ENCODE assay signal across 1 cellular context in genomic region chr18:3623769-3624545, GRCh38.
TF ChIP-seq lines count a peak whose summit lies in the region.

No MANE protein-coding gene starts in this region.

TF ChIP-seq in HepG2, 621 proteins besides CTCF, POLR2A, EP300 and RAD21 (continued from another document and continues in another):
- TF ChIP-seq TBL1XR1 (IDR thresholded peaks at IDR 0.05; ENCODE audit: borderline replicate concordance, low read length, partially characterized antibody) (peak; percentile 89), ZNF207 (IDR thresholded peaks at IDR 0.05; ENCODE audit: borderline replicate concordance) (no peak), ZNF513 (CRISPR knock-in tag; conservative IDR thresholded peaks at IDR 0.05) (no peak), ZBTB39 (CRISPR knock-in tag; IDR thresholded peaks at IDR 0.05) (no peak), JUNB (CRISPR knock-in tag; IDR thresholded peaks at IDR 0.05; ENCODE audit: borderline replicate concordance) (no peak), ZNF770 (CRISPR knock-in tag; IDR thresholded peaks at IDR 0.05) (0 out of 2 replicates have a peak, but pooled peaks have one; percentile 20), ZZZ3 (CRISPR knock-in tag; IDR thresholded peaks at IDR 0.05; ENCODE audit: borderline replicate concordance) (peak; percentile 65; the same call in 1 of the 2 replicates), MLLT10 (CRISPR knock-in tag; IDR thresholded peaks at IDR 0.05) (no peak), GATA4 (IDR thresholded peaks at IDR 0.05; ENCODE audit: borderline replicate concordance, low read depth) (no peak; the same call in 1 of the 2 replicates), NAIF1 (CRISPR knock-in tag; IDR thresholded peaks at IDR 0.05; ENCODE audit: borderline replicate concordance) (no peak), ZNF709 (CRISPR knock-in tag; IDR thresholded peaks at IDR 0.05) (no peak), ZNF746 (CRISPR knock-in tag; IDR thresholded peaks at IDR 0.05) (peak; percentile 83), FOXA3 (CRISPR knock-in tag; IDR thresholded peaks at IDR 0.05) (peak; percentile 84), FOXO4 (CRISPR knock-in tag; conservative IDR thresholded peaks at IDR 0.05) (no peak), IRF9 (CRISPR knock-in tag; IDR thresholded peaks at IDR 0.05; ENCODE audit: borderline replicate concordance) (peak; percentile 90), KLF13 (CRISPR knock-in tag; IDR thresholded peaks at IDR 0.05) (no peak), ETS1 (CRISPR knock-in tag; IDR thresholded peaks at IDR 0.05) (peak; percentile 60; the same call in 1 of the 2 replicates), ZNF33B (CRISPR knock-in tag; IDR thresholded peaks at IDR 0.05) (no peak; the same call in 1 of the 2 replicates), PLSCR1 (CRISPR knock-in tag; IDR thresholded peaks at IDR 0.05; ENCODE audit: borderline replicate concordance) (no peak), IKZF5 (CRISPR knock-in tag; IDR thresholded peaks at IDR 0.05) (peak; percentile 95), ELK4 (CRISPR knock-in tag; IDR thresholded peaks at IDR 0.05; ENCODE audit: borderline replicate concordance) (no peak), AGO1 (IDR thresholded peaks at IDR 0.05; ENCODE audit: low read depth, low read length, poor library complexity, severe bottlenecking) (no peak), ZNF570 (CRISPR knock-in tag; IDR thresholded peaks at IDR 0.05; ENCODE audit: borderline replicate concordance) (no peak), ATF4 (CRISPR knock-in tag; IDR thresholded peaks at IDR 0.05) (peak in 1 of 2 experiments; percentile 79; a peak in 1 of 4 replicates), ZNF749 (CRISPR knock-in tag; IDR thresholded peaks at IDR 0.05; ENCODE audit: borderline replicate concordance) (no peak; the same call in 1 of the 2 replicates), ZNF574 (CRISPR knock-in tag; IDR thresholded peaks at IDR 0.05) (peak; percentile 65), ZNF124 (CRISPR knock-in tag; IDR thresholded peaks at IDR 0.05) (no peak), ZNF205 (CRISPR knock-in tag; IDR thresholded peaks at IDR 0.05) (peak; percentile 67; the same call in 1 of the 2 replicates), HNF1B (CRISPR knock-in tag; IDR thresholded peaks at IDR 0.05) (peak; percentile 91), MIER2 (CRISPR knock-in tag; IDR thresholded peaks at IDR 0.05) (peak; percentile 35; the same call in 1 of the 2 replicates), FOXM1 (CRISPR knock-in tag; IDR thresholded peaks at IDR 0.05) (no peak), MED1 (CRISPR knock-in tag; IDR thresholded peaks at IDR 0.05) (peak; percentile 98), ZNF768 (CRISPR knock-in tag; IDR thresholded peaks at IDR 0.05) (peak; percentile 85; the same call in 1 of the 2 replicates), HINFP (CRISPR knock-in tag; IDR thresholded peaks at IDR 0.05; ENCODE audit: low read depth) (peak; percentile 91), RBM22 (optimal IDR thresholded peaks at IDR 0.05; ENCODE audit: low read length) (peak; percentile 52), POLR2AphosphoS2 (IDR thresholded peaks at IDR 0.05; ENCODE audit: low read depth, low read length) (no peak), PRMT3 (CRISPR knock-in tag; IDR thresholded peaks at IDR 0.05; ENCODE audit: borderline replicate concordance, low read depth) (no peak), TEAD2 (CRISPR knock-in tag; IDR thresholded peaks at IDR 0.05) (no peak), ZNF839 (CRISPR knock-in tag; IDR thresholded peaks at IDR 0.05; ENCODE audit: borderline replicate concordance) (0 out of 2 replicates have a peak, but pooled peaks have one; percentile 9)
